Comparison of ENCODE assay signal across 8 cellular contexts in genomic region chr19:49850221-49850486, GRCh38. TPM values are rescaled to one million over a fixed set of nuclear protein-coding genes. Genes with fewer than 3 reads are reported as not detected.
DNase-seq lines count a peak whose midpoint lies in the region; ATAC-seq and TF ChIP-seq lines count a peak whose summit lies in the region.

No MANE protein-coding gene starts in this region.

- H3K4me2 ChIP-seq in skeletal muscle satellite cell (ENCODE audit: low read length): peak overlapping the region; percentile 89

- H3K4me1 ChIP-seq in skeletal muscle satellite cell (ENCODE audit: control insufficient read depth, insufficient read depth, low read length): peaks cover 27% of the 10 kb centered on the region

- DNase-seq in glutamatergic neuron (no peak), UCSD-AML1 (lab: John Stamatoyannopoulos, UW; ENCODE audit: unreplicated experiment) (no peak), SW480 (ENCODE audit: low spot score) (no peak)

- H3K9me3 ChIP-seq in skeletal muscle satellite cell (replicated peaks; ENCODE audit: low read length): no peaks in the 10 kb centered on the region

- peaks cover 17% of the 10 kb centered on the region for H3K4me1 Mint-ChIP-seq in glutamatergic neuron (ENCODE audit: low read depth, unreplicated experiment)

- H3K9me3 Mint-ChIP-seq in glutamatergic neuron (ENCODE audit: unreplicated experiment): peaks cover 16% of the 10 kb centered on the region

- H3K36me3 ChIP-seq in skeletal muscle satellite cell (ENCODE audit: insufficient read depth, low read length): peaks cover 9% of the 10 kb centered on the region

- peak overlapping the region; percentile 97 for H3K9ac ChIP-seq in skeletal muscle satellite cell (ENCODE audit: low read depth, low read length)

- TF ChIP-seq CTCF in VCaP (conservative IDR thresholded peaks at IDR 0.05) (no peak), glutamatergic neuron (IDR thresholded peaks at IDR 0.05; ENCODE audit: partially characterized antibody, unreplicated experiment) (no peak)

- peaks cover 10% of the 10 kb centered on the region for H3K27me3 Mint-ChIP-seq in glutamatergic neuron (ENCODE audit: unreplicated experiment)

- H3K4me3 Mint-ChIP-seq in glutamatergic neuron (ENCODE audit: unreplicated experiment): peak overlapping the region; percentile 92

- peak overlapping the region; percentile 99 for H3K27ac ChIP-seq in VCaP

- peaks cover 5% of the 10 kb centered on the region for H3K36me3 Mint-ChIP-seq in glutamatergic neuron (ENCODE audit: unreplicated experiment)

- peak overlapping the region; percentile 85 for H3K4me3 ChIP-seq in skeletal muscle satellite cell (ENCODE audit: low read length)

- peak overlapping the region; percentile 44 for H3K27ac Mint-ChIP-seq in glutamatergic neuron (ENCODE audit: unreplicated experiment)

- no peaks in the 10 kb centered on the region for H3K27me3 ChIP-seq in skeletal muscle satellite cell (ENCODE audit: control insufficient read depth, insufficient read depth, low read length)

- ATAC-seq in GM21723 (IDR thresholded peaks at IDR 0.05; ENCODE audit: unreplicated experiment): peak; percentile 2
- no peak for ATAC-seq in HG02840 (IDR thresholded peaks at IDR 0.05; ENCODE audit: low FRiP score, unreplicated experiment)
- ATAC-seq in HG02852 (IDR thresholded peaks at IDR 0.05; ENCODE audit: unreplicated experiment): no peak

RNA-seq across cellular contexts. Expression of gene PTOV1, which starts 0.8 kb away (rescaled TPM):
- total RNA-seq in glutamatergic neuron (ENCODE audit: unreplicated experiment): 342 TPM
- 31.7 and 36.8 TPM in 2 replicates for total RNA-seq in skeletal muscle satellite cell (2012; rRNA removed)

RNA-seq across cellular contexts. Expression of gene PNKP, which starts 17.2 kb away (rescaled TPM):
- total RNA-seq in glutamatergic neuron (ENCODE audit: unreplicated experiment): 81.3 TPM
- 43.9 TPM in 2 replicates for total RNA-seq in skeletal muscle satellite cell (2012; rRNA removed)

RNA-seq across cellular contexts. Expression of gene AKT1S1, which starts 27.0 kb away (rescaled TPM):
- total RNA-seq in glutamatergic neuron (ENCODE audit: unreplicated experiment): 23.7 TPM
- total RNA-seq in skeletal muscle satellite cell (2012; rRNA removed): 11.7 and 13.1 TPM in 2 replicates

RNA-seq across cellular contexts. Expression of gene TBC1D17, which starts 27.3 kb away (rescaled TPM):
- 56.8 TPM for total RNA-seq in glutamatergic neuron (ENCODE audit: unreplicated experiment)
- 7.4 and 12.2 TPM in 2 replicates for total RNA-seq in skeletal muscle satellite cell (2012; rRNA removed)

RNA-seq across cellular contexts. Expression of gene MED25, which starts 32.1 kb away (rescaled TPM):
- total RNA-seq in glutamatergic neuron (ENCODE audit: unreplicated experiment): 51.0 TPM
- 9.9 and 11.1 TPM in 2 replicates for total RNA-seq in skeletal muscle satellite cell (2012; rRNA removed)
